ENCODE assay signal across 1 cellular context in the genomic region with DNA sequence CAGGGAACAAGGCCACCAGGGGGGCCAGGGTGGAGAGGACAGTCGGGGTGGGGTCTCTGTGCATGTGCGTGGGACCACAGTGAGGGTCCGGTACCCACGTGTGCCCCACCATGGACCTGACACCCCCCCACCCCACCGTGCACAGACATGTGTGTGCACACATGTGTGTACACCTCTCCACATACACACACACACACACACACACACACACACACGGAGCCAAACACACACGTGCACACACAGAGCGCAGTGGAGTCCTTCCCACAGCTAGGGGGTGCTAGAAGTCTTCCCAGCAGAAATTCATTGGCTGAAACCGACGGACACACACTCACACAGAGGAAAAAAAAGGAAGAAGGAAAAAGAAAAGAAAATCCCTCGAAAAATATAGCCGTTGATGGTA.
TF ChIP-seq lines count a peak whose summit lies in the region.

No MANE protein-coding gene starts in this region.

TF ChIP-seq in K562, 482 proteins besides CTCF, POLR2A, EP300 and RAD21 (continued from another document and continues in another):
- TF ChIP-seq, protein P1, sequence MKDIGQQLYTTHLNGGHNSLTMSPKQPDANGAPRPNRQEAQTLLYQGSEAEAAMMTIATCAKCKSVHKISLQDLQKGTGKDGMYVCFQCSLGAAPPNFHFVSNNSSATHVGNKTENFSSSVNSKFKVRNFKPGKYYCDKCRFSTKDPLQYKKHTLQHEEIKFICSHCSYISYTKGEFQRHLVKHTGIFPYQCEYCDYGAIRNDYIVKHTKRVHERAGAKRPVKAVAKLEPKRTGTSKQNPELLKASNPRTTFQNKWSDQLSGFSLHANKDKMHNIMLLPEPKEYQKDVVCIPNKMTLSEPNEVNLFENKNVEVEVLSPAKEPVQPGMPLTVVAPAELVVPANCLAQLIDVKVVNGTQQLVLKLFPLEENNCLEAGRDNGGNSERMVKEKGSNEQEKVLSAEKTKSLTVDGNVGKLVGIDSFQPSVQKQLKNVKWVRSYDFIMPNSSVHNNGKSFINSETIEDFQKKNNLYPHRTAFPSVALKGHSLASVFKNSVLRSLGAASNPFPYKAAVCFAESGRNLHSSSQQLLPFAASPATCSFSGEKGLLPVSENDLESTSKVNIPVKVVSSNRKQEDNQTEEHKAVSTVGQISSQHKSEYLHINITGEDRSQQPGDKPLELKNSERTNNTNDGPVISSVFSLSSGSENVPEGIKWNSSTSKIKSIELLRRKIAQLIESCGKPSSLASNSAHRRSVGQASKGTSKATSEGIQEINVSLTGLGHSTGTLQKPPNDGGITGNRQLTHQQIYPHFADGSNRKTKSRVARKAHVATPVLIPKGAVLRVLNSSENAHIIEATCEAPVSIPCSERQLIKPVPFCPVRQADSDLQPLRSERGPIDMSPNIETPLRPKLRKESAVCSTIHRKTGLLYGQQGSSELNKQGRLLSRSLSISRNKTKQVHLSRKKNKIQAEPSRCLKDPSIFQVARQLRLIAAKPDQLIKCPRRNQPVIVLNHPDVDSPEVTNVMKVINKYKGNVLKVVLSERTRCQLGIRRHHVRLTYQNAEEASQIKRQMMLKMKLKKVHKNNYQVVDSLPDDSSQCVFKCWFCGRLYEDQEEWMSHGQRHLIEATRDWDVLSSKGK (CRISPR knock-in tag; IDR thresholded peaks at IDR 0.05) = no peak
- TF ChIP-seq EWSR1 (IDR thresholded peaks at IDR 0.05; ENCODE audit: borderline replicate concordance, low read depth, partially characterized antibody) = no peak
- TF ChIP-seq, protein P2, sequence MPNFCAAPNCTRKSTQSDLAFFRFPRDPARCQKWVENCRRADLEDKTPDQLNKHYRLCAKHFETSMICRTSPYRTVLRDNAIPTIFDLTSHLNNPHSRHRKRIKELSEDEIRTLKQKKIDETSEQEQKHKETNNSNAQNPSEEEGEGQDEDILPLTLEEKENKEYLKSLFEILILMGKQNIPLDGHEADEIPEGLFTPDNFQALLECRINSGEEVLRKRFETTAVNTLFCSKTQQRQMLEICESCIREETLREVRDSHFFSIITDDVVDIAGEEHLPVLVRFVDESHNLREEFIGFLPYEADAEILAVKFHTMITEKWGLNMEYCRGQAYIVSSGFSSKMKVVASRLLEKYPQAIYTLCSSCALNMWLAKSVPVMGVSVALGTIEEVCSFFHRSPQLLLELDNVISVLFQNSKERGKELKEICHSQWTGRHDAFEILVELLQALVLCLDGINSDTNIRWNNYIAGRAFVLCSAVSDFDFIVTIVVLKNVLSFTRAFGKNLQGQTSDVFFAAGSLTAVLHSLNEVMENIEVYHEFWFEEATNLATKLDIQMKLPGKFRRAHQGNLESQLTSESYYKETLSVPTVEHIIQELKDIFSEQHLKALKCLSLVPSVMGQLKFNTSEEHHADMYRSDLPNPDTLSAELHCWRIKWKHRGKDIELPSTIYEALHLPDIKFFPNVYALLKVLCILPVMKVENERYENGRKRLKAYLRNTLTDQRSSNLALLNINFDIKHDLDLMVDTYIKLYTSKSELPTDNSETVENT (CRISPR knock-in tag; IDR thresholded peaks at IDR 0.05) = no peak
- TF ChIP-seq ZC3H11A (IDR thresholded peaks at IDR 0.05; ENCODE audit: low read depth, low read length) = no peak
- no peak for TF ChIP-seq ZC3H4 (CRISPR knock-in tag; IDR thresholded peaks at IDR 0.05; ENCODE audit: borderline replicate concordance)
- TF ChIP-seq, protein P3, sequence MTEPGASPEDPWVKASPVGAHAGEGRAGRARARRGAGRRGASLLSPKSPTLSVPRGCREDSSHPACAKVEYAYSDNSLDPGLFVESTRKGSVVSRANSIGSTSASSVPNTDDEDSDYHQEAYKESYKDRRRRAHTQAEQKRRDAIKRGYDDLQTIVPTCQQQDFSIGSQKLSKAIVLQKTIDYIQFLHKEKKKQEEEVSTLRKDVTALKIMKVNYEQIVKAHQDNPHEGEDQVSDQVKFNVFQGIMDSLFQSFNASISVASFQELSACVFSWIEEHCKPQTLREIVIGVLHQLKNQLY (CRISPR knock-in tag; conservative IDR thresholded peaks at IDR 0.05) = no peak
- TF ChIP-seq FOS (IDR thresholded peaks at IDR 0.05; ENCODE audit: extremely low read depth, insufficient read length) = no peak
- TF ChIP-seq, protein P4, sequence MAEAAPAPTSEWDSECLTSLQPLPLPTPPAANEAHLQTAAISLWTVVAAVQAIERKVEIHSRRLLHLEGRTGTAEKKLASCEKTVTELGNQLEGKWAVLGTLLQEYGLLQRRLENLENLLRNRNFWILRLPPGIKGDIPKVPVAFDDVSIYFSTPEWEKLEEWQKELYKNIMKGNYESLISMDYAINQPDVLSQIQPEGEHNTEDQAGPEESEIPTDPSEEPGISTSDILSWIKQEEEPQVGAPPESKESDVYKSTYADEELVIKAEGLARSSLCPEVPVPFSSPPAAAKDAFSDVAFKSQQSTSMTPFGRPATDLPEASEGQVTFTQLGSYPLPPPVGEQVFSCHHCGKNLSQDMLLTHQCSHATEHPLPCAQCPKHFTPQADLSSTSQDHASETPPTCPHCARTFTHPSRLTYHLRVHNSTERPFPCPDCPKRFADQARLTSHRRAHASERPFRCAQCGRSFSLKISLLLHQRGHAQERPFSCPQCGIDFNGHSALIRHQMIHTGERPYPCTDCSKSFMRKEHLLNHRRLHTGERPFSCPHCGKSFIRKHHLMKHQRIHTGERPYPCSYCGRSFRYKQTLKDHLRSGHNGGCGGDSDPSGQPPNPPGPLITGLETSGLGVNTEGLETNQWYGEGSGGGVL (CRISPR knock-in tag; IDR thresholded peaks at IDR 0.05) = no peak
- TF ChIP-seq NBN (IDR thresholded peaks at IDR 0.05; ENCODE audit: low read depth) = 0 out of 2 replicates have a peak, but pooled peaks have one; percentile 42
- TF ChIP-seq E2F3 (CRISPR knock-in tag; IDR thresholded peaks at IDR 0.05) = no peak
- TF ChIP-seq SRF (CRISPR knock-in tag; IDR thresholded peaks at IDR 0.05) = no peak
- TF ChIP-seq ZNF584 (CRISPR knock-in tag; IDR thresholded peaks at IDR 0.05; ENCODE audit: low read depth) = no peak
- peak; percentile 93 for TF ChIP-seq STAG1 (CRISPR knock-in tag; IDR thresholded peaks at IDR 0.05; ENCODE audit: borderline replicate concordance)
- no peak for TF ChIP-seq HNRNPL (IDR thresholded peaks at IDR 0.05; ENCODE audit: low read depth, low read length)
- peak; percentile 47; the same call in 1 of the 2 replicates for TF ChIP-seq PHF21A (IDR thresholded peaks at IDR 0.05; ENCODE audit: borderline replicate concordance, low read depth)
- TF ChIP-seq, protein P5, sequence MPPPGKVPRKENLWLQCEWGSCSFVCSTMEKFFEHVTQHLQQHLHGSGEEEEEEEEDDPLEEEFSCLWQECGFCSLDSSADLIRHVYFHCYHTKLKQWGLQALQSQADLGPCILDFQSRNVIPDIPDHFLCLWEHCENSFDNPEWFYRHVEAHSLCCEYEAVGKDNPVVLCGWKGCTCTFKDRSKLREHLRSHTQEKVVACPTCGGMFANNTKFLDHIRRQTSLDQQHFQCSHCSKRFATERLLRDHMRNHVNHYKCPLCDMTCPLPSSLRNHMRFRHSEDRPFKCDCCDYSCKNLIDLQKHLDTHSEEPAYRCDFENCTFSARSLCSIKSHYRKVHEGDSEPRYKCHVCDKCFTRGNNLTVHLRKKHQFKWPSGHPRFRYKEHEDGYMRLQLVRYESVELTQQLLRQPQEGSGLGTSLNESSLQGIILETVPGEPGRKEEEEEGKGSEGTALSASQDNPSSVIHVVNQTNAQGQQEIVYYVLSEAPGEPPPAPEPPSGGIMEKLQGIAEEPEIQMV (tag; conservative IDR thresholded peaks at IDR 0.05; ENCODE audit: low read depth) = no peak
- no peak for TF ChIP-seq SAP30 (IDR thresholded peaks at IDR 0.05; ENCODE audit: borderline replicate concordance, insufficient read depth, low read depth, low read length, poor library complexity, severe bottlenecking)
- no peak for TF ChIP-seq NCOA4 (IDR thresholded peaks at IDR 0.05; ENCODE audit: partially characterized antibody)
- TF ChIP-seq, protein P6, sequence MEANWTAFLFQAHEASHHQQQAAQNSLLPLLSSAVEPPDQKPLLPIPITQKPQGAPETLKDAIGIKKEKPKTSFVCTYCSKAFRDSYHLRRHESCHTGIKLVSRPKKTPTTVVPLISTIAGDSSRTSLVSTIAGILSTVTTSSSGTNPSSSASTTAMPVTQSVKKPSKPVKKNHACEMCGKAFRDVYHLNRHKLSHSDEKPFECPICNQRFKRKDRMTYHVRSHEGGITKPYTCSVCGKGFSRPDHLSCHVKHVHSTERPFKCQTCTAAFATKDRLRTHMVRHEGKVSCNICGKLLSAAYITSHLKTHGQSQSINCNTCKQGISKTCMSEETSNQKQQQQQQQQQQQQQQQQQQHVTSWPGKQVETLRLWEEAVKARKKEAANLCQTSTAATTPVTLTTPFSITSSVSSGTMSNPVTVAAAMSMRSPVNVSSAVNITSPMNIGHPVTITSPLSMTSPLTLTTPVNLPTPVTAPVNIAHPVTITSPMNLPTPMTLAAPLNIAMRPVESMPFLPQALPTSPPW (CRISPR knock-in tag; IDR thresholded peaks at IDR 0.05) = no peak
- TF ChIP-seq HNRNPH1 (optimal IDR thresholded peaks at IDR 0.05; ENCODE audit: low read depth, low read length) = no peak
- TF ChIP-seq ETV6 (IDR thresholded peaks at IDR 0.05; ENCODE audit: borderline replicate concordance in 1 of 2, low read depth in 2 of 2, low read length in 1 of 2) = no peak
- TF ChIP-seq ETV6 (CRISPR knock-in tag; IDR thresholded peaks at IDR 0.05; ENCODE audit: borderline replicate concordance) = no peak
- TF ChIP-seq SIX5 (IDR thresholded peaks at IDR 0.05; ENCODE audit: borderline replicate concordance in 1 of 2, insufficient read depth in 1 of 2, low read depth in 1 of 2, low read length in 2 of 2) = no peak
- TF ChIP-seq, protein P7, sequence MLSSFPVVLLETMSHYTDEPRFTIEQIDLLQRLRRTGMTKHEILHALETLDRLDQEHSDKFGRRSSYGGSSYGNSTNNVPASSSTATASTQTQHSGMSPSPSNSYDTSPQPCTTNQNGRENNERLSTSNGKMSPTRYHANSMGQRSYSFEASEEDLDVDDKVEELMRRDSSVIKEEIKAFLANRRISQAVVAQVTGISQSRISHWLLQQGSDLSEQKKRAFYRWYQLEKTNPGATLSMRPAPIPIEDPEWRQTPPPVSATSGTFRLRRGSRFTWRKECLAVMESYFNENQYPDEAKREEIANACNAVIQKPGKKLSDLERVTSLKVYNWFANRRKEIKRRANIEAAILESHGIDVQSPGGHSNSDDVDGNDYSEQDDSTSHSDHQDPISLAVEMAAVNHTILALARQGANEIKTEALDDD (IDR thresholded peaks at IDR 0.05) = no peak
- no peak for TF ChIP-seq PURB (CRISPR knock-in tag; IDR thresholded peaks at IDR 0.05; ENCODE audit: low read depth)
- TF ChIP-seq, protein P8, sequence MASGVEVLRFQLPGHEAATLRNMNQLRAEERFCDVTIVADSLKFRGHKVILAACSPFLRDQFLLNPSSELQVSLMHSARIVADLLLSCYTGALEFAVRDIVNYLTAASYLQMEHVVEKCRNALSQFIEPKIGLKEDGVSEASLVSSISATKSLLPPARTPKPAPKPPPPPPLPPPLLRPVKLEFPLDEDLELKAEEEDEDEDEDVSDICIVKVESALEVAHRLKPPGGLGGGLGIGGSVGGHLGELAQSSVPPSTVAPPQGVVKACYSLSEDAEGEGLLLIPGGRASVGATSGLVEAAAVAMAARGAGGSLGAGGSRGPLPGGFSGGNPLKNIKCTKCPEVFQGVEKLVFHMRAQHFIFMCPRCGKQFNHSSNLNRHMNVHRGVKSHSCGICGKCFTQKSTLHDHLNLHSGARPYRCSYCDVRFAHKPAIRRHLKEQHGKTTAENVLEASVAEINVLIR (CRISPR knock-in tag; IDR thresholded peaks at IDR 0.05) = no peak
- no peak for TF ChIP-seq MECOM (CRISPR knock-in tag; IDR thresholded peaks at IDR 0.05)
- TF ChIP-seq DNMT1 (IDR thresholded peaks at IDR 0.05) = no peak
- TF ChIP-seq, protein P9, sequence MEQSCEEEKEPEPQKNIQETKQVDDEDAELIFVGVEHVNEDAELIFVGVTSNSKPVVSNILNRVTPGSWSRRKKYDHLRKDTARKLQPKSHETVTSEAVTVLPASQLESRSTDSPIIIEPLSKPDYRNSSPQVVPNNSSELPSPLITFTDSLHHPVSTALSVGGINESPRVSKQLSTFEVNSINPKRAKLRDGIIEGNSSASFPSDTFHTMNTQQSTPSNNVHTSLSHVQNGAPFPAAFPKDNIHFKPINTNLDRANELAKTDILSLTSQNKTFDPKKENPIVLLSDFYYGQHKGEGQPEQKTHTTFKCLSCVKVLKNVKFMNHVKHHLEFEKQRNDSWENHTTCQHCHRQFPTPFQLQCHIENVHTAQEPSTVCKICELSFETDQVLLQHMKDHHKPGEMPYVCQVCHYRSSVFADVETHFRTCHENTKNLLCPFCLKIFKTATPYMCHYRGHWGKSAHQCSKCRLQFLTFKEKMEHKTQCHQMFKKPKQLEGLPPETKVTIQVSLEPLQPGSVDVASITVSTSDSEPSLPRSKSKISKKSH (CRISPR knock-in tag; IDR thresholded peaks at IDR 0.05) = no peak
- no peak for TF ChIP-seq FOXP1 (CRISPR knock-in tag; IDR thresholded peaks at IDR 0.05)
- no peak for TF ChIP-seq ZNF707 (CRISPR knock-in tag; conservative IDR thresholded peaks at IDR 0.05)
- TF ChIP-seq, protein P10, sequence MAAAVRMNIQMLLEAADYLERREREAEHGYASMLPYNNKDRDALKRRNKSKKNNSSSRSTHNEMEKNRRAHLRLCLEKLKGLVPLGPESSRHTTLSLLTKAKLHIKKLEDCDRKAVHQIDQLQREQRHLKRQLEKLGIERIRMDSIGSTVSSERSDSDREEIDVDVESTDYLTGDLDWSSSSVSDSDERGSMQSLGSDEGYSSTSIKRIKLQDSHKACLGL (CRISPR knock-in tag; IDR thresholded peaks at IDR 0.05; ENCODE audit: borderline replicate concordance, poor library complexity, severe bottlenecking) = no peak
